In genomic region chr5:91794455-91794854, GRCh38 we compare ENCODE assay signal across 19 cellular contexts.
"Had no signal": no experiment of that assay in that cellular context is flagged by ENCODE, and none has a peak within 500 bp of the region (broad histone marks: within the 10 kb centered on the region; RNA-seq: fewer than 3 reads in every experiment).

No MANE protein-coding gene starts in this region.

- H3K27ac ChIP-seq: SJSA1, SK-N-MC had no signal

- H3K9me3 ChIP-seq: SJSA1 had no signal

- DNase-seq: Karpas-422, KBM-7, MM.1S, NCI-H1092 treated with DMSO at 0.1 percent for 48 hours, NCI-H1436, NCI-H187, NCI-H2029, NCI-H2081 treated with DMSO at 0.1 percent for 48 hours, NCI-H2171, NCI-H226, NCI-H446, NCI-H510A treated with DMSO at 0.1 percent for 48 hours, NCI-H526, NCI-H748 treated with DMSO at 0.1 percent for 48 hours, Right ventricle myocardium superior, RPMI8226, SIG-M5 had no signal

- H3K4me3 ChIP-seq: SJSA1, SK-N-MC had no signal

- H3K27me3 ChIP-seq: SJSA1 had no signal

- H3K36me3 ChIP-seq: SJSA1 had no signal

- H3K4me1 ChIP-seq: SJSA1 had no signal
